Comparison of ENCODE assay signal across 12 cellular contexts in the genomic region with DNA sequence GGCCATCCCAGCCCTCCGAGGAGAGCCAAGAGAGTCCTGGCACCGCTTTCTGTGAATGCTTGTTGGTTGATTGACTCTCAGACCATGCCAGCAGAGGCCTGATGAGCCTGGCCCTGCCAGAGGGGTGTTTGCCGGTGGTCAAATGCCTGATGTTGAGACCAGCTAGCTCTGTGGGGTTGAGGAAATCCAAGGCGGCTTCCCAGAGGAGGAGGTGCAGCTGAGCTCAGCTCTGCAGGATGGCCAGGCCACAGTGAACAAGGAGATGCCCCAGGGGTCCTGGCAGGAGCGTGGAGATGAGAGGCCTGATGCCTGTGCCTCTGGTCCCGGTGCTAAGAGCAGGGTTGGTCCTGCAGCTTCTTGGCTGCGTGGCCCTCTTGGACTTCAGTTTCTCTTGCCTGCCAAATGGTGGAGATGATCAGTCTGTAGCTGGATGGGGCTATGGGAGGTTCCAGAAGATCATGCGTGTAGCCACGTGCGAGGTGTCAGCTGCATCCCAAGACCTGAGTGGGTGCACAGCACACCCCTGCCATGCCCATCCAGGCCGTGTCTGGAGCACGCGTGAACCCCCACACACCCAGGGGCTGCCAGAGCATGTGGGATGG. TPM values are rescaled to one million over a fixed set of nuclear protein-coding genes. Genes with fewer than 3 reads are reported as not detected.
DNase-seq lines count a peak whose midpoint lies in the region; ATAC-seq and TF ChIP-seq lines count a peak whose summit lies in the region.
"Had no signal": no experiment of that assay in that cellular context is flagged by ENCODE, and none has a peak within 500 bp of the region (broad histone marks: within the 10 kb centered on the region; RNA-seq: fewer than 3 reads in every experiment).

No MANE protein-coding gene starts in this region.

- no peak for TF ChIP-seq CTCF in adrenal gland (IDR thresholded peaks at IDR 0.05)
- TF ChIP-seq CTCF in left ventricle myocardium inferior (IDR thresholded peaks at IDR 0.05; ENCODE audit: borderline replicate concordance) = no peak
- no peak for TF ChIP-seq CTCF in GM10266 (IDR thresholded peaks at IDR 0.05; ENCODE audit: control insufficient read depth, insufficient read depth, low read depth, missing control alignments)

- TF ChIP-seq POLR2A in adrenal gland (IDR thresholded peaks at IDR 0.05) = peak in 1 of 2 donors; percentile 44

- H3K27me3 ChIP-seq in BLaER1 treated with 17β-estradiol and CSF1 and Interleukin-3, amounts not matched to agents 10 nM and 100 nM = no peaks in the 10 kb centered on the region
- no peaks in the 10 kb centered on the region for H3K27me3 ChIP-seq in adrenal gland
- no peaks in the 10 kb centered on the region for H3K27me3 ChIP-seq in left ventricle myocardium inferior (ENCODE audit: low read depth)

- no peak for ATAC-seq in GM18519 (IDR thresholded peaks at IDR 0.05; ENCODE audit: low FRiP score, unreplicated experiment)

- 32 to 56% (median 48%) methylated on average over 4 to 13 of the region's 13 CpGs for WGBS in adrenal gland, 4 donors

- H3K4me3 ChIP-seq in BLaER1 treated with 17β-estradiol and CSF1 and Interleukin-3, amounts not matched to agents 10 nM and 100 nM = no peak overlapping the region
- peak overlapping the region in 1 of 4 donors; percentile 24 for H3K4me3 ChIP-seq in adrenal gland
- peak overlapping the region; percentile 24 for H3K4me3 ChIP-seq in left ventricle myocardium inferior
- H3K4me3 ChIP-seq in skin epidermis = no peak overlapping the region

- intact Hi-C loops in adrenal gland (cut with DNase I) = no loop called here
- intact Hi-C loops in left ventricle myocardium inferior (cut with micrococcal nuclease) = no loop called here

- H3K9me3 ChIP-seq in BLaER1 treated with 17β-estradiol and CSF1 and Interleukin-3, amounts not matched to agents 10 nM and 100 nM (replicated peaks in 1 of 11) = no peaks in the 10 kb centered on the region
- H3K9me3 ChIP-seq in adrenal gland (replicated peaks in 1 of 3) (no peaks in the 10 kb centered on the region), left ventricle myocardium inferior (replicated peaks) (no peaks in the 10 kb centered on the region)

- H3K9ac ChIP-seq in BLaER1 treated with 17β-estradiol and CSF1 and Interleukin-3, amounts not matched to agents 10 nM and 100 nM = peak overlapping the region; percentile 6 to 63 (median 30); a peak in 12 of 22 replicates

- peaks cover 56 to 90% (median 73%) of the 10 kb centered on the region in 10 experiments for H3K4me1 ChIP-seq in BLaER1 treated with 17β-estradiol and CSF1 and Interleukin-3, amounts not matched to agents 10 nM and 100 nM
- H3K4me1 ChIP-seq in adrenal gland (replicated peaks in 1 of 2) (peaks cover 71 to 91% of the 10 kb centered on the region in 2 donors), left ventricle myocardium inferior (peaks cover 92% of the 10 kb centered on the region)

- H3K4me2 ChIP-seq in BLaER1 treated with 17β-estradiol and CSF1 and Interleukin-3, amounts not matched to agents 10 nM and 100 nM = peak overlapping the region; percentile 25 to 80 (median 60); a peak in 21 of 22 replicates

- peak overlapping the region in 6 of 11 experiments; percentile 2 to 37 (median 24); a peak in 8 of 22 replicates for H3K27ac ChIP-seq in BLaER1 treated with 17β-estradiol and CSF1 and Interleukin-3, amounts not matched to agents 10 nM and 100 nM
- H3K27ac ChIP-seq in adrenal gland (peak overlapping the region in 4 of 5 donors; percentile 30 to 94 (median 92)), left ventricle myocardium inferior (replicated peaks) (peak overlapping the region; percentile 89), skin epidermis (peak overlapping the region in 13 of 21 experiments; percentile 12 to 85 (median 50))

- H3K36me3 ChIP-seq in BLaER1 treated with 17β-estradiol and CSF1 and Interleukin-3, amounts not matched to agents 10 nM and 100 nM = peaks cover 41 to 95% (median 69%) of the 10 kb centered on the region in 11 experiments
- H3K36me3 ChIP-seq in adrenal gland (replicated peaks in 1 of 2) (peaks cover 0 to 21% of the 10 kb centered on the region in 2 donors), left ventricle myocardium inferior (peaks cover 11% of the 10 kb centered on the region)

- DNase-seq in adrenal gland (peak in 6 of 7 donors; percentile 54 to 81 (median 68)), left ventricle myocardium inferior (peak; percentile 63), COLO829 (ENCODE audit: low spot score) (no peak), HuH-7.5 (ENCODE audit: low spot score) (no peak), GM10266 (ENCODE audit: extremely low spot score) (no peak)
- DNase-seq: activated CD8-positive, alpha-beta memory T cell treated with anti-CD3 and anti-CD28 coated beads, Interleukin-2, amount 50 U/mL, for 4 hours; amniotic stem cell; EL; NCI-H1436 treated with DMSO at 0.1 percent for 48 hours had no signal

- peaks cover 91 to 100% (median 99%) of the 10 kb centered on the region in 11 experiments for H4K20me1 ChIP-seq in BLaER1 treated with 17β-estradiol and CSF1 and Interleukin-3, amounts not matched to agents 10 nM and 100 nM

RNA-seq across cellular contexts. Expression of a gene that starts 16.8 kb away (rescaled TPM):
- total RNA-seq in adrenal gland (100 to 1,000 TPM; 124 to 329 (median 236) TPM), left ventricle myocardium inferior (145 TPM)
- 100 to 1,000 TPM in 1 of 3 donors, 10 to 100 TPM in 2; 34.9 to 154 (median 69.2) TPM for polyA plus RNA-seq in adrenal gland

Comparison
In these comparisons a context has a peak if more than half of its experiments do, and no peak if none do; other contexts are left out.
1. H3K27ac ChIP-seq: peak in every context shown above with its lines; median percentile 92 in adrenal gland; 89 in left ventricle myocardium inferior; 50 in skin epidermis; 24 in BLaER1 treated with 17β-estradiol and CSF1 and Interleukin-3, amounts not matched to agents 10 nM and 100 nM.
2. DNase-seq: peak in adrenal gland (6 of 7) and left ventricle myocardium inferior (single experiment); none in COLO829 (single experiment), HuH-7.5 (single experiment) and GM10266 (single experiment).